In genomic region chr20:22245139-22245538, GRCh38 we compare ENCODE assay signal across 32 cellular contexts.
"Had no signal": no experiment of that assay in that cellular context is flagged by ENCODE, and none has a peak within 500 bp of the region (broad histone marks: within the 10 kb centered on the region; RNA-seq: fewer than 3 reads in every experiment).

No MANE protein-coding gene starts in this region.

- H3K4me3 Mint-ChIP-seq: naive thymus-derived CD8-positive, alpha-beta T cell; natural killer cell treated with Interleukin-12 subunit alpha and Interleukin-12 subunit beta and Interleukin-15 and Interleukin-18, amount 100 ng/mL, for 72 hours; nephron progenitor cell; neural crest cell; stimulated activated memory B cell treated with anti-CD40 and anti-IgM and Interleukin-4, amounts not matched to agents 10 μg/mL and 1 μg/mL and 100 μg/mL, for 72 hours; stimulated activated naive CD8-positive, alpha-beta T cell treated with anti-CD3 and anti-CD28 coated beads, Interleukin-15, amount 100 ng/mL, for 72 hours; type B pancreatic cell had no signal

- H3K27ac Mint-ChIP-seq: naive thymus-derived CD8-positive, alpha-beta T cell; natural killer cell treated with Interleukin-12 subunit alpha and Interleukin-12 subunit beta and Interleukin-15 and Interleukin-18, amount 100 ng/mL, for 72 hours; nephron progenitor cell; progenitor cell of endocrine pancreas; stimulated activated memory B cell treated with anti-CD40 and anti-IgM and Interleukin-4, amounts not matched to agents 10 μg/mL and 1 μg/mL and 100 μg/mL, for 72 hours; type B pancreatic cell had no signal

- H3K4me1 ChIP-seq: parathyroid adenoma, psoas muscle, spleen, suprapubic skin, testis, tibial artery, transverse colon, upper lobe of right lung, uterus had no signal

- H3K4me2 ChIP-seq: smooth muscle cell had no signal

- H3K9ac ChIP-seq: parathyroid adenoma had no signal

- H3K27ac ChIP-seq: ovary, parathyroid adenoma, psoas muscle, skin epidermis, spleen, suprapubic skin, testis, tibial artery, transverse colon, upper lobe of right lung, uterus had no signal

- H3K9me3 Mint-ChIP-seq: nephron progenitor cell; neural crest cell; stimulated activated memory B cell treated with anti-CD40 and anti-IgM and Interleukin-4, amounts not matched to agents 10 μg/mL and 1 μg/mL and 100 μg/mL, for 72 hours; type B pancreatic cell had no signal

- H3K4me1 Mint-ChIP-seq: naive thymus-derived CD8-positive, alpha-beta T cell; neural crest cell; stimulated activated memory B cell treated with anti-CD40 and anti-IgM and Interleukin-4, amounts not matched to agents 10 μg/mL and 1 μg/mL and 100 μg/mL, for 72 hours; stimulated activated naive CD8-positive, alpha-beta T cell treated with anti-CD3 and anti-CD28 coated beads, Interleukin-15, amount 100 ng/mL, for 72 hours had no signal

- DNase-seq: naive thymus-derived CD8-positive, alpha-beta T cell; nephron progenitor cell; occipital lobe; ovary; posterior cingulate gyrus; psoas muscle; right cardiac atrium; spleen; stimulated activated CD4-positive, alpha-beta T cell treated with anti-CD3 and anti-CD28 coated beads, Interleukin-12 subunit alpha, Interleukin-12 subunit beta, amount 100 ng/mL, for 4 hours; stimulated activated CD4-positive, alpha-beta T cell treated with anti-CD3 and anti-CD28 coated beads, Interleukin-1b, Interleukin-23, amount 100 ng/mL, for 48 hours; stimulated activated CD4-positive, alpha-beta T cell treated with anti-CD3 and anti-CD28 coated beads, Interleukin-4, amount 100 ng/mL, for 1 hour; stimulated activated CD4-positive, alpha-beta T cell treated with anti-CD3 and anti-CD28 coated beads, Interleukin-4, amount 100 ng/mL, for 4 hours; stimulated activated CD8-positive, alpha-beta memory T cell treated with anti-CD3 and anti-CD28 coated beads, Interleukin-4, amount 100 ng/mL, for 48 hours; stimulated activated naive CD4-positive, alpha-beta T cell; stimulated activated naive CD8-positive, alpha-beta T cell treated with anti-CD3 and anti-CD28 coated beads, Interleukin-15, amount 100 ng/mL, for 72 hours; stimulated activated naive CD8-positive, alpha-beta T cell treated with anti-CD3 and anti-CD28 coated beads, Interleukin-15, Interleukin-2, amounts not matched to agents 100 U/mL and 50 U/mL, for 24 hours; substantia nigra; testis; tibial artery; transverse colon; upper lobe of right lung; uterus had no signal

- H3K27me3 ChIP-seq: ovary, spleen, suprapubic skin, testis, transverse colon, upper lobe of right lung, uterus had no signal

- H3K36me3 ChIP-seq: ovary, spleen, suprapubic skin, tibial artery, transverse colon, upper lobe of right lung, uterus had no signal

- H3K27me3 Mint-ChIP-seq: natural killer cell treated with Interleukin-12 subunit alpha and Interleukin-12 subunit beta and Interleukin-15 and Interleukin-18, amount 100 ng/mL, for 72 hours; stimulated activated memory B cell treated with anti-CD40 and anti-IgM and Interleukin-4, amounts not matched to agents 10 μg/mL and 1 μg/mL and 100 μg/mL, for 72 hours; stimulated activated naive CD8-positive, alpha-beta T cell treated with anti-CD3 and anti-CD28 coated beads, Interleukin-15, amount 100 ng/mL, for 72 hours had no signal

- H3K4me3 ChIP-seq: ovary, psoas muscle, skin epidermis, smooth muscle cell, spleen, suprapubic skin, testis, tibial artery, transverse colon, upper lobe of right lung, uterus had no signal

- H3K9me3 ChIP-seq: ovary, psoas muscle, spleen, suprapubic skin, testis, tibial artery, transverse colon, upper lobe of right lung, uterus had no signal

- H3K79me2 ChIP-seq: parathyroid adenoma had no signal

- ATAC-seq: naive thymus-derived CD8-positive, alpha-beta T cell; natural killer cell treated with Interleukin-12 subunit alpha and Interleukin-12 subunit beta and Interleukin-15 and Interleukin-18, amount 100 ng/mL, for 72 hours; psoas muscle; right cardiac atrium; sciatic nerve; stimulated activated memory B cell treated with anti-CD40 and anti-IgM and Interleukin-4, amounts not matched to agents 10 μg/mL and 1 μg/mL and 100 μg/mL, for 72 hours; stimulated activated naive CD8-positive, alpha-beta T cell treated with anti-CD3 and anti-CD28 coated beads, Interleukin-15, amount 100 ng/mL, for 72 hours; stimulated activated naive CD8-positive, alpha-beta T cell treated with anti-CD3 and anti-CD28 coated beads, Interleukin-15, Interleukin-2, amounts not matched to agents 100 U/mL and 50 U/mL, for 24 hours; upper lobe of right lung had no signal

- H2AFZ ChIP-seq: parathyroid adenoma had no signal

- H3K36me3 Mint-ChIP-seq: naive thymus-derived CD8-positive, alpha-beta T cell; natural killer cell treated with Interleukin-12 subunit alpha and Interleukin-12 subunit beta and Interleukin-15 and Interleukin-18, amount 100 ng/mL, for 72 hours; stimulated activated memory B cell treated with anti-CD40 and anti-IgM and Interleukin-4, amounts not matched to agents 10 μg/mL and 1 μg/mL and 100 μg/mL, for 72 hours; type B pancreatic cell had no signal
